ENCODE assay signal across 8 cellular contexts in genomic region chr2:142286618-142287017, GRCh38.
A peak's percentile ranks its signal among the peaks of the same experiment; 100 is the strongest.
DNase-seq lines count a peak whose midpoint lies in the region; ATAC-seq and TF ChIP-seq lines count a peak whose summit lies in the region.

No MANE protein-coding gene starts in this region.

- peaks cover 6% of the 10 kb centered on the region for H3K4me1 Mint-ChIP-seq in nephron
- H3K4me1 Mint-ChIP-seq in stimulated activated effector memory CD8-positive, alpha-beta T cell treated with anti-CD3 and anti-CD28 coated beads, Interleukin-12 subunit alpha, Interleukin-12 subunit beta, amount 100 ng/mL, for 72 hours, result no peaks in the 10 kb centered on the region

- ATAC-seq in GM18909 (IDR thresholded peaks at IDR 0.05; ENCODE audit: poor library complexity, unreplicated experiment) (peak; percentile 79), HG02981 (IDR thresholded peaks at IDR 0.05; ENCODE audit: unreplicated experiment) (peak; percentile 70), GM18519 (IDR thresholded peaks at IDR 0.05; ENCODE audit: low FRiP score, unreplicated experiment) (no peak)
- no peak for ATAC-seq in stimulated activated effector memory CD8-positive, alpha-beta T cell treated with anti-CD3 and anti-CD28 coated beads, Interleukin-12 subunit alpha, Interleukin-12 subunit beta, amount 100 ng/mL, for 72 hours

- H3K36me3 Mint-ChIP-seq in nephron (ENCODE audit: low read depth), result no peaks in the 10 kb centered on the region
- H3K36me3 Mint-ChIP-seq in stimulated activated effector memory CD8-positive, alpha-beta T cell treated with anti-CD3 and anti-CD28 coated beads, Interleukin-12 subunit alpha, Interleukin-12 subunit beta, amount 100 ng/mL, for 72 hours, result no peaks in the 10 kb centered on the region

- H3K27ac Mint-ChIP-seq in nephron, result no peak overlapping the region
- no peak overlapping the region for H3K27ac Mint-ChIP-seq in stimulated activated effector memory CD8-positive, alpha-beta T cell treated with anti-CD3 and anti-CD28 coated beads, Interleukin-12 subunit alpha, Interleukin-12 subunit beta, amount 100 ng/mL, for 72 hours

- in situ Hi-C loops in SK-MEL-5 (cut with HindIII; ENCODE audit: low pct_unique_long_range_greater_than_20kb, low sequenced_read_pairs), result no loop called here

- no peaks in the 10 kb centered on the region for H3K9me3 Mint-ChIP-seq in nephron
- peaks cover 6% of the 10 kb centered on the region for H3K9me3 Mint-ChIP-seq in stimulated activated effector memory CD8-positive, alpha-beta T cell treated with anti-CD3 and anti-CD28 coated beads, Interleukin-12 subunit alpha, Interleukin-12 subunit beta, amount 100 ng/mL, for 72 hours

- H3K27me3 Mint-ChIP-seq in nephron (ENCODE audit: low read depth), result peaks cover 3% of the 10 kb centered on the region

- DNase-seq in SK-MEL-5 (ENCODE audit: low read depth, low spot score), result peak; percentile 61
- no peak for DNase-seq in middle frontal gyrus (ENCODE audit: extremely low spot score, low spot score)
- no peak for DNase-seq in stimulated activated effector memory CD8-positive, alpha-beta T cell treated with anti-CD3 and anti-CD28 coated beads, Interleukin-12 subunit alpha, Interleukin-12 subunit beta, amount 100 ng/mL, for 72 hours (ENCODE audit: low spot score in 2 of 2)
- no peak for DNase-seq in NCI-H2029 treated with DMSO at 0.1 percent for 48 hours (lab: John Stamatoyannopoulos, UW)

- TF ChIP-seq CTCF in nephron (IDR thresholded peaks at IDR 0.05; ENCODE audit: unreplicated experiment in 3 of 3), result peak in 2 of 3 experiments; percentile 10 to 42

- H3K4me3 Mint-ChIP-seq in nephron, result no peak overlapping the region
- no peak overlapping the region for H3K4me3 Mint-ChIP-seq in stimulated activated effector memory CD8-positive, alpha-beta T cell treated with anti-CD3 and anti-CD28 coated beads, Interleukin-12 subunit alpha, Interleukin-12 subunit beta, amount 100 ng/mL, for 72 hours

Comparison
In these comparisons a context has a peak if more than half of its experiments do, and no peak if none do; other contexts are left out.
1. ATAC-seq: peak in GM18909 (single experiment) and HG02981 (single experiment); none in stimulated activated effector memory CD8-positive, alpha-beta T cell treated with anti-CD3 and anti-CD28 coated beads, Interleukin-12 subunit alpha, Interleukin-12 subunit beta, amount 100 ng/mL, for 72 hours (single experiment) and GM18519 (single experiment).